Comparison of ENCODE assay signal across 1 cellular context in genomic region chr5:98635631-98636030, GRCh38.
TF ChIP-seq lines count a peak whose summit lies in the region.

No MANE protein-coding gene starts in this region.

TF ChIP-seq in WTC11, 78 proteins besides CTCF, POLR2A, EP300 and RAD21 (continued from another document):
- TF ChIP-seq ZNF281 (CRISPR knock-in tag; IDR thresholded peaks at IDR 0.05), result no peak
- no peak for TF ChIP-seq JUN (CRISPR knock-in tag; IDR thresholded peaks at IDR 0.05)
- no peak for TF ChIP-seq TEAD1 (CRISPR knock-in tag; IDR thresholded peaks at IDR 0.05)
- TF ChIP-seq FOXK1 (CRISPR knock-in tag; IDR thresholded peaks at IDR 0.05), result no peak
